2 cellular contexts compared by ENCODE assay signal in genomic region chr3:67704322-67704721, GRCh38.
TF ChIP-seq lines count a peak whose summit lies in the region.

No MANE protein-coding gene starts in this region.

TF ChIP-seq in SK-N-SH, 30 proteins besides CTCF, POLR2A, EP300 and RAD21 (continued from another document):
- TF ChIP-seq REST (IDR thresholded peaks at IDR 0.05; ENCODE audit: low read depth, low read length) = no peak
- TF ChIP-seq SMC3 (IDR thresholded peaks at IDR 0.05; ENCODE audit: low read depth, low read length) = no peak
- TF ChIP-seq MAX (IDR thresholded peaks at IDR 0.05; ENCODE audit: low read depth) = no peak
- TF ChIP-seq USF2 (IDR thresholded peaks at IDR 0.05; ENCODE audit: borderline replicate concordance, low read depth, low read length) = no peak
- no peak for TF ChIP-seq RXRA (IDR thresholded peaks at IDR 0.05; ENCODE audit: borderline replicate concordance, low read depth)
- no peak for TF ChIP-seq FOXJ3 (CRISPR knock-in tag; IDR thresholded peaks at IDR 0.05)

TF ChIP-seq in SK-N-SH treated with all-trans-retinoic acid at 6 μM for 48 hours, 23 proteins besides CTCF, POLR2A, EP300 and RAD21 (continued from another document):
- TF ChIP-seq POU6F1 (CRISPR knock-in tag; IDR thresholded peaks at IDR 0.05; ENCODE audit: borderline replicate concordance, low read depth) (no peak), ZNF8 (CRISPR knock-in tag; IDR thresholded peaks at IDR 0.05) (no peak), ESRRG (CRISPR knock-in tag; IDR thresholded peaks at IDR 0.05) (no peak), ZC3H10 (CRISPR knock-in tag; IDR thresholded peaks at IDR 0.05) (no peak), CSRNP3 (CRISPR knock-in tag; IDR thresholded peaks at IDR 0.05) (no peak), ZNF70 (CRISPR knock-in tag; IDR thresholded peaks at IDR 0.05) (no peak), ZNF565 (CRISPR knock-in tag; conservative IDR thresholded peaks at IDR 0.05; ENCODE audit: low read depth) (no peak), BACH2 (CRISPR knock-in tag; IDR thresholded peaks at IDR 0.05; ENCODE audit: borderline replicate concordance) (no peak), PATZ1 (CRISPR knock-in tag; IDR thresholded peaks at IDR 0.05; ENCODE audit: borderline replicate concordance) (no peak), GLIS3 (CRISPR knock-in tag; IDR thresholded peaks at IDR 0.05) (no peak), ZFP3 (CRISPR knock-in tag; IDR thresholded peaks at IDR 0.05) (no peak), RARB (CRISPR knock-in tag; IDR thresholded peaks at IDR 0.05) (no peak), TCF4 (CRISPR knock-in tag; IDR thresholded peaks at IDR 0.05; ENCODE audit: borderline replicate concordance) (no peak)
